Comparison of ENCODE assay signal across 18 cellular contexts in genomic region chr15:85453144-85453872, GRCh38.
DNase-seq lines count a peak whose midpoint lies in the region; ATAC-seq, FAIRE-seq and TF ChIP-seq lines count a peak whose summit lies in the region.
"Had no signal": no experiment of that assay in that cellular context is flagged by ENCODE, and none has a peak within 500 bp of the region (broad histone marks: within the 10 kb centered on the region; RNA-seq: fewer than 3 reads in every experiment).

No MANE protein-coding gene starts in this region.

- H3K79me2 ChIP-seq in HCT116 (ENCODE audit: insufficient read depth, low read length) = peaks cover 84% of the 10 kb centered on the region
- peaks cover 92% of the 10 kb centered on the region for H3K79me2 ChIP-seq in astrocyte (ENCODE audit: insufficient read depth, low read length)

- DNase-seq in A549 (ENCODE audit: low read depth in 1 of 2, low spot score in 1 of 2) = no peak
- no peak for DNase-seq in HCT116 (ENCODE audit: low read depth, low spot score)
- DNase-seq in astrocyte (ENCODE audit: low read depth) = no peak
- DNase-seq in kidney = peak; percentile 35
- no peak for DNase-seq in GOT3 (lab: John Stamatoyannopoulos, UW)
- no peak for DNase-seq in NCI-H82 (lab: John Stamatoyannopoulos, UW)
- DNase-seq: activated CD4-positive, alpha-beta T cell treated with anti-CD3 and anti-CD28 coated beads for 48 hours; effector memory CD4-positive, alpha-beta T cell; foreskin fibroblast; immature natural killer cell; NCI-H1092 treated with DMSO at 0.1 percent for 48 hours; NCI-H345; Peyer's patch; testis had no signal

- peak overlapping the region; percentile 48 for H3K27ac Mint-ChIP-seq in astrocyte (ENCODE audit: unreplicated experiment)
- H3K27ac Mint-ChIP-seq: immature natural killer cell; T-helper 1 cell treated with Interleukin-12 subunit alpha and Interleukin-12 subunit beta and Interleukin-4 antibody, amounts not matched to agents 30 μg/mL and 1 μg/mL, for 36 hours had no signal

- intact Hi-C loops in HCT116 (cut with micrococcal nuclease) (no loop called here), kidney (cut with DNase I) (no loop called here)

- RAD21 ChIA-PET in HCT116 (lab: Charles Lee; ENCODE audit: low non-redundant PET in 1 of 2, low total read pairs in 2 of 2, uncharacterized antibody in 2 of 2, unreplicated experiment in 2 of 2) = no interaction called here

- FAIRE-seq in A549 (lab: Jason Lieb, UNC) (no peak), astrocyte (lab: Jason Lieb, UNC) (no peak), kidney (lab: Jason Lieb, UNC) (no peak)
- FAIRE-seq: D721Med had no signal

- no peaks in the 10 kb centered on the region for H3K9me2 ChIP-seq in HCT116 (ENCODE audit: insufficient read depth)

- H3K4me2 ChIP-seq in A549 = no peak overlapping the region
- no peak overlapping the region for H3K4me2 ChIP-seq in HCT116 (ENCODE audit: low read length)
- no peak overlapping the region for H3K4me2 ChIP-seq in astrocyte (ENCODE audit: low read length)

- H3K27me3 ChIP-seq in HCT116 (ENCODE audit: insufficient read depth, low read length) (no peaks in the 10 kb centered on the region), astrocyte (ENCODE audit: insufficient read depth, low read length) (no peaks in the 10 kb centered on the region)
- H3K27me3 ChIP-seq: Peyer's patch, testis had no signal

- H3K27ac ChIP-seq in A549 (peak overlapping the region in 1 of 2 experiments; percentile 5; a peak in 1 of 6 replicates), HCT116 (ENCODE audit: low read depth, low read length) (no peak overlapping the region), astrocyte (ENCODE audit: low read depth, low read length) (no peak overlapping the region), kidney (ENCODE audit: low read depth in 2 of 2, low read length in 2 of 2) (no peak overlapping the region)
- H3K27ac ChIP-seq: Peyer's patch, testis had no signal

- CTCF ChIA-PET in A549 (lab: Yijun Ruan, JAX) = interaction anchor here (0.9 to 1.6 kb wide), 4 partner anchors 35 to 157 kb away, joined by 3 to 9 read pairs (median 4); no protein-coding TSS in a partner anchor
- CTCF ChIA-PET in HCT116 (lab: Charles Lee) = interaction anchor here (0.6 kb wide), 1 partner anchor 866 kb away, joined by 5 read pairs; no protein-coding TSS in a partner anchor

- ATAC-seq in A549 (peak; percentile 28 to 42; a peak in 4 of 6 replicates), HCT116 (0 out of 2 replicates have a peak, but pooled peaks have one; percentile 44), HG02938 (IDR thresholded peaks at IDR 0.05; ENCODE audit: unreplicated experiment) (no peak), HG02763 (IDR thresholded peaks at IDR 0.05; ENCODE audit: unreplicated experiment) (no peak)

- WGBS in A549 (ENCODE audit: missing lambda C conversion rate) = 91% methylated on average over 5 of the region's 5 CpGs

- H3K9me3 ChIP-seq in A549 (peaks cover 15% of the 10 kb centered on the region; the same call in 2 of the 3 replicates), HCT116 (ENCODE audit: control insufficient read depth in 1 of 2, insufficient read depth in 1 of 2, low read depth in 1 of 2, low read length in 2 of 2) (peaks cover 0 to 4% of the 10 kb centered on the region in 2 experiments; a peak in 1 of 4 replicates), astrocyte (ENCODE audit: insufficient read depth, low read depth, low read length) (no peaks in the 10 kb centered on the region), kidney (ENCODE audit: control insufficient read depth in 1 of 2, low read length in 2 of 2) (peaks cover 0 to 15% of the 10 kb centered on the region in 2 donors)
- H3K9me3 ChIP-seq: testis had no signal

- H3K4me1 Mint-ChIP-seq in astrocyte (ENCODE audit: low read depth, unreplicated experiment) = peaks cover 21% of the 10 kb centered on the region

- no TSS peak for BruUV-seq in HCT116 (replicated peaks; lab: Mats Ljungman, UMichigan)

- TF ChIP-seq RAD21 in A549 (conservative IDR thresholded peaks at IDR 0.05 in 1 of 2, IDR thresholded peaks at IDR 0.05 in 1 of 2) (no peak), HCT116 (IDR thresholded peaks at IDR 0.05; ENCODE audit: low read depth) (no peak)

- TF ChIP-seq POLR2A in A549 (IDR thresholded peaks at IDR 0.05; ENCODE audit: low read length) = no peak
- no peak for TF ChIP-seq POLR2A in HCT116 (IDR thresholded peaks at IDR 0.05; ENCODE audit: borderline replicate concordance, extremely low read depth, insufficient read depth, insufficient read length)

- H3K36me3 Mint-ChIP-seq in astrocyte (ENCODE audit: low read depth, unreplicated experiment) = peaks cover 21% of the 10 kb centered on the region

- H3K4me3 ChIP-seq in A549 (no peak overlapping the region), HCT116 (replicated peaks in 1 of 2; ENCODE audit: low read depth in 1 of 2, low read length in 2 of 2) (no peak overlapping the region), astrocyte (ENCODE audit: insufficient read depth, low read depth, low read length) (no peak overlapping the region), kidney (ENCODE audit: low read length in 2 of 2) (no peak overlapping the region)
- H3K4me3 ChIP-seq: Peyer's patch, testis had no signal

- no peak for TF ChIP-seq EP300 in A549 (IDR thresholded peaks at IDR 0.05)

- H4K20me1 ChIP-seq in HCT116 (ENCODE audit: insufficient read depth) = no peaks in the 10 kb centered on the region
- H4K20me1 ChIP-seq in astrocyte (ENCODE audit: insufficient read depth, low read length) = peaks cover 73% of the 10 kb centered on the region

- H3K36me3 ChIP-seq in HCT116 (ENCODE audit: control insufficient read depth in 1 of 2, insufficient read depth in 2 of 2, low read length in 2 of 2) (no peaks in the 10 kb centered on the region), astrocyte (ENCODE audit: insufficient read depth, low read length) (no peaks in the 10 kb centered on the region), kidney (ENCODE audit: control insufficient read depth in 1 of 2, insufficient read depth in 2 of 2, low read length in 2 of 2) (no peaks in the 10 kb centered on the region)
- H3K36me3 ChIP-seq: Peyer's patch had no signal

- H3K4me1 ChIP-seq in A549 = peaks cover 36% of the 10 kb centered on the region
- H3K4me1 ChIP-seq in HCT116 (ENCODE audit: control insufficient read depth in 1 of 2, insufficient read depth in 2 of 2, low read length in 2 of 2) = peaks cover 3 to 6% of the 10 kb centered on the region in 2 experiments; a peak in 3 of 4 replicates
- no peaks in the 10 kb centered on the region for H3K4me1 ChIP-seq in astrocyte (ENCODE audit: insufficient read depth, low read length)
- no peaks in the 10 kb centered on the region for H3K4me1 ChIP-seq in kidney (ENCODE audit: control insufficient read depth in 1 of 2, insufficient read depth in 1 of 2, low read depth in 1 of 2, low read length in 2 of 2)
- H3K4me1 ChIP-seq: testis had no signal

- H3K9me3 Mint-ChIP-seq in astrocyte (ENCODE audit: unreplicated experiment) = peaks cover 14% of the 10 kb centered on the region

- H2AFZ ChIP-seq in HCT116 (ENCODE audit: low read depth, low read length, poor library complexity, severe bottlenecking) = no peak overlapping the region
- H2AFZ ChIP-seq in astrocyte (ENCODE audit: low read depth, low read length) = no peak overlapping the region

- no peak overlapping the region for H3K4me3 Mint-ChIP-seq in astrocyte (ENCODE audit: unreplicated experiment)
- H3K4me3 Mint-ChIP-seq: immature natural killer cell; T-helper 1 cell treated with Interleukin-12 subunit alpha and Interleukin-12 subunit beta and Interleukin-4 antibody, amounts not matched to agents 30 μg/mL and 1 μg/mL, for 36 hours had no signal

- no peaks in the 10 kb centered on the region for H3K27me3 Mint-ChIP-seq in astrocyte (ENCODE audit: low read depth, unreplicated experiment)

- H3K9ac ChIP-seq in HCT116 (ENCODE audit: low read length) (no peak overlapping the region), astrocyte (ENCODE audit: low read length) (no peak overlapping the region), kidney (ENCODE audit: low read length in 2 of 2) (no peak overlapping the region)

- POLR2A ChIA-PET in A549 (lab: Yijun Ruan, JAX) (no interaction called here), HCT116 (lab: Charles Lee) (no interaction called here)

- no peak for TF ChIP-seq CTCF in A549 (IDR thresholded peaks at IDR 0.05)
- peak in 1 of 3 experiments; percentile 15; a peak in 1 of 6 replicates for TF ChIP-seq CTCF in HCT116 (IDR thresholded peaks at IDR 0.05 in 2 of 3, conservative IDR thresholded peaks at IDR 0.05 in 1 of 3; ENCODE audit: borderline replicate concordance in 1 of 3, insufficient read depth in 1 of 3, low read depth in 2 of 3, low read length in 2 of 3)
- no peak for TF ChIP-seq CTCF in astrocyte (IDR thresholded peaks at IDR 0.05; ENCODE audit: insufficient read depth, low read depth, low read length)
- no peak for TF ChIP-seq CTCF in kidney (IDR thresholded peaks at IDR 0.05; ENCODE audit: borderline replicate concordance, extremely low read depth, insufficient read depth)

TF ChIP-seq in A549, 52 proteins besides CTCF, POLR2A, EP300 and RAD21:
- TF ChIP-seq E2F6 (IDR thresholded peaks at IDR 0.05; ENCODE audit: borderline replicate concordance, low read depth) (no peak), FOSL2 (IDR thresholded peaks at IDR 0.05) (no peak), FOSL2 (CRISPR knock-in tag; IDR thresholded peaks at IDR 0.05) (no peak)

TF ChIP-seq in HCT116, 20 proteins besides CTCF, POLR2A, EP300 and RAD21 (continues in another document):
- TF ChIP-seq FOSL1 (IDR thresholded peaks at IDR 0.05; ENCODE audit: low read depth) (no peak), ZFX (IDR thresholded peaks at IDR 0.05) (no peak), TCF7L2 (IDR thresholded peaks at IDR 0.05; ENCODE audit: borderline replicate concordance, extremely low read depth, insufficient read depth, insufficient read length) (no peak), EGR1 (IDR thresholded peaks at IDR 0.05; ENCODE audit: low read depth) (no peak), CEBPB (IDR thresholded peaks at IDR 0.05; ENCODE audit: low read depth) (no peak), ZNF274 (IDR thresholded peaks at IDR 0.05; ENCODE audit: low read depth, low read length) (no peak), ATF3 (IDR thresholded peaks at IDR 0.05) (no peak), SRF (IDR thresholded peaks at IDR 0.05; ENCODE audit: low read depth) (no peak), SIN3A (IDR thresholded peaks at IDR 0.05; ENCODE audit: low read depth) (no peak)

Comparison
In these comparisons a context has a peak if more than half of its experiments do, and no peak if none do; other contexts are left out.
1. ATAC-seq: peak in A549 (2 of 2) and HCT116 (single experiment); none in HG02938 (single experiment) and HG02763 (single experiment).